In genomic region chr13:59038824-59039223, GRCh38 we compare ENCODE assay signal across 1 cellular context.
TF ChIP-seq lines count a peak whose summit lies in the region.

No MANE protein-coding gene starts in this region.

TF ChIP-seq in IMR-90, 13 proteins besides CTCF, POLR2A, EP300 and RAD21 (continued from another document):
- TF ChIP-seq USF2 (IDR thresholded peaks at IDR 0.05; ENCODE audit: low read depth, low read length), result no peak
- TF ChIP-seq RCOR1 (IDR thresholded peaks at IDR 0.05; ENCODE audit: insufficient replicate concordance, low read length), result no peak
- no peak for TF ChIP-seq FOS (IDR thresholded peaks at IDR 0.05; ENCODE audit: low read depth, low read length)
- no peak for TF ChIP-seq CHD1 (IDR thresholded peaks at IDR 0.05; ENCODE audit: low read depth, low read length)
- TF ChIP-seq RFX5 (IDR thresholded peaks at IDR 0.05; ENCODE audit: low read depth, low read length), result no peak
- TF ChIP-seq MXI1 (IDR thresholded peaks at IDR 0.05; ENCODE audit: borderline replicate concordance, low read depth, low read length), result no peak
- TF ChIP-seq MAFK (IDR thresholded peaks at IDR 0.05; ENCODE audit: low read depth, low read length), result no peak
- no peak for TF ChIP-seq ELK1 (IDR thresholded peaks at IDR 0.05; ENCODE audit: borderline replicate concordance, low read depth, low read length)
- no peak for TF ChIP-seq NFE2L2 (IDR thresholded peaks at IDR 0.05; ENCODE audit: low read depth, low read length)
- no peak for TF ChIP-seq CEBPB (IDR thresholded peaks at IDR 0.05; ENCODE audit: low read depth, low read length)
- no peak for TF ChIP-seq BHLHE40 (IDR thresholded peaks at IDR 0.05; ENCODE audit: low read depth, low read length)
TF ChIP-seq in IMR-90: peak in this region for 0.
